12 cellular contexts compared by ENCODE assay signal in genomic region chr12:52188658-52189057, GRCh38. TPM values are rescaled to one million over a fixed set of nuclear protein-coding genes. Genes with fewer than 3 reads are reported as not detected.
"Had no signal": no experiment of that assay in that cellular context is flagged by ENCODE, and none has a peak within 500 bp of the region (broad histone marks: within the 10 kb centered on the region; RNA-seq: fewer than 3 reads in every experiment).

No MANE protein-coding gene starts in this region.

- FAIRE-seq: endometrium had no signal

- H3K4me3 ChIP-seq: dorsolateral prefrontal cortex, esophagus muscularis mucosa, psoas muscle had no signal

- H3K36me3 ChIP-seq: esophagus muscularis mucosa had no signal

- H3K27me3 ChIP-seq: dorsolateral prefrontal cortex, esophagus muscularis mucosa, foreskin keratinocyte had no signal

- H3K27ac ChIP-seq: dorsolateral prefrontal cortex, foreskin keratinocyte, psoas muscle had no signal

- DNase-seq: activated effector memory CD4-positive, alpha-beta T cell treated with Interleukin-2 at 50 U/mL for 16 hours; amniotic stem cell; dorsolateral prefrontal cortex; foreskin keratinocyte; natural killer cell; nucleus accumbens; psoas muscle; stimulated activated CD4-positive, alpha-beta T cell treated with anti-CD3 and anti-CD28 coated beads, Interleukin-4, amount 100 ng/mL, for 1 hour; stimulated activated CD8-positive, alpha-beta memory T cell treated with anti-CD3 and anti-CD28 coated beads, Interleukin-4, amount 100 ng/mL, for 48 hours had no signal

- H3K9me3 ChIP-seq: esophagus muscularis mucosa, psoas muscle had no signal

RNA-seq across cellular contexts. Expression of gene KRT80, which starts 3.2 kb away (rescaled TPM):
- total RNA-seq: natural killer cell had no signal

RNA-seq across cellular contexts. Expression of gene KRT7, which starts 44.4 kb away (rescaled TPM):
- total RNA-seq: temporal lobe had no signal
